8 cellular contexts compared by ENCODE assay signal in the genomic region with DNA sequence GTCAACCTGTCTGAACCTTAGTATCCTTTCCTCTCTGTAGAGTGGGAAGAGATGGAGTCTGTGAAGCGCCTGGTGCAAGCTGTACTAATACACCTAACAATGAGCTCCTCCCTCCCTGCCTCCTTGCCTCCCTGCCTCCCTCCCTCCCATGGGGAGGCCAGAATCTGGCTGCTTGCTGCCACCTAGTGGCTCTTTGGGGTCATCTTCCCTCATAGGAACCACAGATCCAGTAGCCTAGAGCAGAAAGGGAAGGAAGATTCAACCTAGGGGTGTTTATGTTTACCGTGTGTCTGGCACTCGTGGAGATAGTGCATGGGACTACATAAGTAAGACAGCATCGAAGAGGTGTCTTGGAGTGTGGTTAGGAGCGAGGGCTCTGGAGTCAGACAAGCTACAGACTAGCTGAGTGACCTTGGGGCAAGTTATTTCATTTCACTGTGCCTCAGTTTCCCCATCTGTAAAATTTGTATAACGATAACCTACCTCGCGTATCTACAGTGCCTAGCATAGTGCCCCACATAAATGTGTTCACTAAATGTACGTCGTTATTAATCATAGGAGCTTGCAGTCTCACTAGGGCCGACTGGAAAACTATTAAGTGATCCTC. TPM values are rescaled to one million over a fixed set of nuclear protein-coding genes. Genes with fewer than 3 reads are reported as not detected.
DNase-seq lines count a peak whose midpoint lies in the region; ATAC-seq and TF ChIP-seq lines count a peak whose summit lies in the region.

No MANE protein-coding gene starts in this region.

- H3K27me3 Mint-ChIP-seq in Calu3 (ENCODE audit: unreplicated experiment) (no peaks in the 10 kb centered on the region), GM23338 (ENCODE audit: insufficient read depth, low read depth, poor library complexity) (peaks cover 22% of the 10 kb centered on the region), immature natural killer cell (ENCODE audit: low read depth in 3 of 3) (peaks cover 0 to 9% (median 5%) of the 10 kb centered on the region in 3 donors)

- no peak overlapping the region for H3K4me3 ChIP-seq in GM23338

- no peak overlapping the region for H2AFZ ChIP-seq in GM23338

- no peaks in the 10 kb centered on the region for H3K79me2 ChIP-seq in GM23338 (replicated peaks; ENCODE audit: insufficient read depth)

- BruUV-seq in Calu3 (replicated peaks; lab: Mats Ljungman, UMichigan), result no TSS peak

- ATAC-seq in GM23338, result peak; percentile 87
- no peak for ATAC-seq in GM18868 (IDR thresholded peaks at IDR 0.05; ENCODE audit: unreplicated experiment)

- H3K4me3 Mint-ChIP-seq in Calu3 (ENCODE audit: low read depth, unreplicated experiment) (no peak overlapping the region), GM23338 (no peak overlapping the region), immature natural killer cell (no peak overlapping the region)

- no peaks in the 10 kb centered on the region for H3K27me3 ChIP-seq in GM23338 (ENCODE audit: insufficient read depth)

- H3K27ac Mint-ChIP-seq in Calu3 (ENCODE audit: unreplicated experiment), result no peak overlapping the region
- no peak overlapping the region for H3K27ac Mint-ChIP-seq in GM23338
- no peak overlapping the region for H3K27ac Mint-ChIP-seq in immature natural killer cell

- CTCF ChIA-PET in Calu3 (lab: Charles Lee), result interaction anchor here (0.5 to 1.4 kb wide), 12 partner anchors 12 to 359 kb away, joined by 3 to 11 read pairs (median 4); a partner anchor contains a TSS

- H4K20me1 ChIP-seq in GM23338 (replicated peaks; ENCODE audit: insufficient read depth), result peaks cover 10% of the 10 kb centered on the region

- no peaks in the 10 kb centered on the region for H3K9me2 ChIP-seq in GM23338 (ENCODE audit: insufficient read depth)

- TF ChIP-seq CTCF in Calu3 (IDR thresholded peaks at IDR 0.05; ENCODE audit: unreplicated experiment) (peak; percentile 64), GM23338 (conservative IDR thresholded peaks at IDR 0.05; ENCODE audit: low read depth in 2 of 2) (peak; percentile 80 to 89)

- H3K36me3 ChIP-seq in GM23338 (ENCODE audit: insufficient read depth), result peaks cover 21% of the 10 kb centered on the region

- H3K36me3 Mint-ChIP-seq in Calu3 (ENCODE audit: insufficient read depth, unreplicated experiment) (peaks cover 15% of the 10 kb centered on the region), GM23338 (ENCODE audit: low read depth) (peaks cover 51% of the 10 kb centered on the region), immature natural killer cell (no peaks in the 10 kb centered on the region)

- no peak overlapping the region for H3K27ac ChIP-seq in GM23338 (ENCODE audit: low read depth)

- DNase-seq in Calu3 (peak; percentile 72), GM23338 (ENCODE audit: low spot score) (peak; percentile 87), NCI-H187 (lab: John Stamatoyannopoulos, UW) (peak; percentile 36 to 40), T1000 (lab: John Stamatoyannopoulos, UW) (peak; percentile 60), brain pericyte (ENCODE audit: low read depth, low spot score) (peak; percentile 51), immature natural killer cell (peak; percentile 13 to 33 (median 24))
- DNase-seq in stimulated activated CD4-positive, alpha-beta T cell treated with anti-CD3 and anti-CD28 coated beads, Interleukin-15, amount 100 ng/mL, for 48 hours (ENCODE audit: low read depth in 2 of 2), result peak; percentile 25 to 40

- H3K4me1 ChIP-seq in GM23338 (ENCODE audit: insufficient read depth), result peaks cover 2% of the 10 kb centered on the region; the same call in 1 of the 2 replicates

- intact Hi-C loops in Calu3 (cut with micrococcal nuclease; ENCODE audit: unreplicated experiment), result loop anchor here (10.0 kb wide), 1 partner anchor 147 kb away; a partner anchor contains a TSS

- peaks cover 14% of the 10 kb centered on the region; the same call in 1 of the 2 replicates for H3F3A ChIP-seq in GM23338 (replicated peaks; ENCODE audit: low read depth)

- H3K9me3 Mint-ChIP-seq in Calu3 (ENCODE audit: low read depth, unreplicated experiment), result no peaks in the 10 kb centered on the region
- no peaks in the 10 kb centered on the region for H3K9me3 Mint-ChIP-seq in GM23338
- H3K9me3 Mint-ChIP-seq in immature natural killer cell, result no peaks in the 10 kb centered on the region

- H3K4me2 ChIP-seq in GM23338, result no peak overlapping the region

- H3K4me1 Mint-ChIP-seq in Calu3 (ENCODE audit: low read depth, unreplicated experiment) (no peaks in the 10 kb centered on the region), GM23338 (peaks cover 17% of the 10 kb centered on the region; the same call in 2 of the 3 replicates), immature natural killer cell (no peaks in the 10 kb centered on the region)

TF ChIP-seq in GM23338, 12 proteins besides CTCF, POLR2A, EP300 and RAD21:
- no peak for TF ChIP-seq STAT1 (IDR thresholded peaks at IDR 0.05; ENCODE audit: unreplicated experiment)
- TF ChIP-seq, protein P1, sequence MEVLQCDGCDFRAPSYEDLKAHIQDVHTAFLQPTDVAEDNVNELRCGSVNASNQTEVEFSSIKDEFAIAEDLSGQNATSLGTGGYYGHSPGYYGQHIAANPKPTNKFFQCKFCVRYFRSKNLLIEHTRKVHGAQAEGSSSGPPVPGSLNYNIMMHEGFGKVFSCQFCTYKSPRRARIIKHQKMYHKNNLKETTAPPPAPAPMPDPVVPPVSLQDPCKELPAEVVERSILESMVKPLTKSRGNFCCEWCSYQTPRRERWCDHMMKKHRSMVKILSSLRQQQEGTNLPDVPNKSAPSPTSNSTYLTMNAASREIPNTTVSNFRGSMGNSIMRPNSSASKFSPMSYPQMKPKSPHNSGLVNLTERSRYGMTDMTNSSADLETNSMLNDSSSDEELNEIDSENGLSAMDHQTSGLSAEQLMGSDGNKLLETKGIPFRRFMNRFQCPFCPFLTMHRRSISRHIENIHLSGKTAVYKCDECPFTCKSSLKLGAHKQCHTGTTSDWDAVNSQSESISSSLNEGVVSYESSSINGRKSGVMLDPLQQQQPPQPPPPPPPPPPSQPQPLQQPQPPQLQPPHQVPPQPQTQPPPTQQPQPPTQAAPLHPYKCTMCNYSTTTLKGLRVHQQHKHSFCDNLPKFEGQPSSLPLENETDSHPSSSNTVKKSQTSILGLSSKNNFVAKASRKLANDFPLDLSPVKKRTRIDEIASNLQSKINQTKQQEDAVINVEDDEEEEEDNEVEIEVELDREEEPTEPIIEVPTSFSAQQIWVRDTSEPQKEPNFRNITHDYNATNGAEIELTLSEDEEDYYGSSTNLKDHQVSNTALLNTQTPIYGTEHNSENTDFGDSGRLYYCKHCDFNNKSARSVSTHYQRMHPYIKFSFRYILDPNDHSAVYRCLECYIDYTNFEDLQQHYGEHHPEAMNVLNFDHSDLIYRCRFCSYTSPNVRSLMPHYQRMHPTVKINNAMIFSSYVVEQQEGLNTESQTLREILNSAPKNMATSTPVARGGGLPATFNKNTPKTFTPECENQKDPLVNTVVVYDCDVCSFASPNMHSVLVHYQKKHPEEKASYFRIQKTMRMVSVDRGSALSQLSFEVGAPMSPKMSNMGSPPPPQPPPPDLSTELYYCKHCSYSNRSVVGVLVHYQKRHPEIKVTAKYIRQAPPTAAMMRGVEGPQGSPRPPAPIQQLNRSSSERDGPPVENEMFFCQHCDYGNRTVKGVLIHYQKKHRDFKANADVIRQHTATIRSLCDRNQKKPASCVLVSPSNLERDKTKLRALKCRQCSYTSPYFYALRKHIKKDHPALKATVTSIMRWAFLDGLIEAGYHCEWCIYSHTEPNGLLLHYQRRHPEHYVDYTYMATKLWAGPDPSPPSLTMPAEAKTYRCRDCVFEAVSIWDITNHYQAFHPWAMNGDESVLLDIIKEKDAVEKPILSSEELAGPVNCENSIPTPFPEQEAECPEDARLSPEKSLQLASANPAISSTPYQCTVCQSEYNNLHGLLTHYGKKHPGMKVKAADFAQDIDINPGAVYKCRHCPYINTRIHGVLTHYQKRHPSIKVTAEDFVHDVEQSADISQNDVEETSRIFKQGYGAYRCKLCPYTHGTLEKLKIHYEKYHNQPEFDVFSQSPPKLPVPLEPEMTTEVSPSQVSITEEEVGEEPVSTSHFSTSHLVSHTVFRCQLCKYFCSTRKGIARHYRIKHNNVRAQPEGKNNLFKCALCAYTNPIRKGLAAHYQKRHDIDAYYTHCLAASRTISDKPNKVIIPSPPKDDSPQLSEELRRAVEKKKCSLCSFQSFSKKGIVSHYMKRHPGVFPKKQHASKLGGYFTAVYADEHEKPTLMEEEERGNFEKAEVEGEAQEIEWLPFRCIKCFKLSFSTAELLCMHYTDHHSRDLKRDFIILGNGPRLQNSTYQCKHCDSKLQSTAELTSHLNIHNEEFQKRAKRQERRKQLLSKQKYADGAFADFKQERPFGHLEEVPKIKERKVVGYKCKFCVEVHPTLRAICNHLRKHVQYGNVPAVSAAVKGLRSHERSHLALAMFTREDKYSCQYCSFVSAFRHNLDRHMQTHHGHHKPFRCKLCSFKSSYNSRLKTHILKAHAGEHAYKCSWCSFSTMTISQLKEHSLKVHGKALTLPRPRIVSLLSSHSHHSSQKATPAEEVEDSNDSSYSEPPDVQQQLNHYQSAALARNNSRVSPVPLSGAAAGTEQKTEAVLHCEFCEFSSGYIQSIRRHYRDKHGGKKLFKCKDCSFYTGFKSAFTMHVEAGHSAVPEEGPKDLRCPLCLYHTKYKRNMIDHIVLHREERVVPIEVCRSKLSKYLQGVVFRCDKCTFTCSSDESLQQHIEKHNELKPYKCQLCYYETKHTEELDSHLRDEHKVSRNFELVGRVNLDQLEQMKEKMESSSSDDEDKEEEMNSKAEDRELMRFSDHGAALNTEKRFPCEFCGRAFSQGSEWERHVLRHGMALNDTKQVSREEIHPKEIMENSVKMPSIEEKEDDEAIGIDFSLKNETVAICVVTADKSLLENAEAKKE (CRISPR knock-in tag; IDR thresholded peaks at IDR 0.05), result no peak
- 0 out of 2 replicates have a peak, but pooled peaks have one; percentile 8 for TF ChIP-seq POLR2AphosphoS5 (IDR thresholded peaks at IDR 0.05; ENCODE audit: low read depth)
- TF ChIP-seq, protein P2, sequence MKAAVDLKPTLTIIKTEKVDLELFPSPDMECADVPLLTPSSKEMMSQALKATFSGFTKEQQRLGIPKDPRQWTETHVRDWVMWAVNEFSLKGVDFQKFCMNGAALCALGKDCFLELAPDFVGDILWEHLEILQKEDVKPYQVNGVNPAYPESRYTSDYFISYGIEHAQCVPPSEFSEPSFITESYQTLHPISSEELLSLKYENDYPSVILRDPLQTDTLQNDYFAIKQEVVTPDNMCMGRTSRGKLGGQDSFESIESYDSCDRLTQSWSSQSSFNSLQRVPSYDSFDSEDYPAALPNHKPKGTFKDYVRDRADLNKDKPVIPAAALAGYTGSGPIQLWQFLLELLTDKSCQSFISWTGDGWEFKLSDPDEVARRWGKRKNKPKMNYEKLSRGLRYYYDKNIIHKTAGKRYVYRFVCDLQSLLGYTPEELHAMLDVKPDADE (IDR thresholded peaks at IDR 0.05), result no peak
- TF ChIP-seq EZH2 (IDR thresholded peaks at IDR 0.05; ENCODE audit: low read depth, unreplicated experiment), result no peak
TF ChIP-seq in GM23338: peak in this region for 1.

RNA-seq across cellular contexts. Expression of a gene that starts 35.5 kb away (rescaled TPM):
- 6.0 and 8.5 TPM in 2 replicates for total RNA-seq in Calu3 (2022)
- total RNA-seq in GM23338 (2014; rRNA removed; shearing (Covaris generic)), result 17.2 and 31.5 TPM in 2 replicates
- polyA plus RNA-seq in GM23338 (2016; fragmentation: Nextera tagmentation; extraction: Ambion mirVana) (5.1 and 6.0 TPM in 2 replicates), immature natural killer cell (under 1 TPM in 1 of 3 donors, not detected in 2; 0.44 TPM)

Comparison
In these comparisons a context has a peak if more than half of its experiments do, and no peak if none do; other contexts are left out.
1. DNase-seq: peak in every context shown above with its lines; median percentile 87 in GM23338; 72 in Calu3; 60 in T1000; 51 in brain pericyte; 38 in NCI-H187; 32 in stimulated activated CD4-positive, alpha-beta T cell treated with anti-CD3 and anti-CD28 coated beads, Interleukin-15, amount 100 ng/mL, for 48 hours; 24 in immature natural killer cell.